In genomic region chr11:70467196-70468085, GRCh38 we compare ENCODE assay signal across 8 cellular contexts.
DNase-seq lines count a peak whose midpoint lies in the region; ATAC-seq, FAIRE-seq and TF ChIP-seq lines count a peak whose summit lies in the region.

No MANE protein-coding gene starts in this region.

- no peak for DNase-seq in AG09309 (ENCODE audit: low read depth)
- no peak for DNase-seq in GM12891 (ENCODE audit: insufficient read length, low spot score)
- DNase-seq in NCI-H2171 (lab: John Stamatoyannopoulos, UW): peak; percentile 24
- DNase-seq in activated naive CD4-positive, alpha-beta T cell treated with Interleukin-2 at 50 U/mL for 16 hours: peak; percentile 15
- peak; percentile 48 to 92 (median 78) for DNase-seq in head of caudate nucleus
- peak; percentile 50 for DNase-seq in prostate gland (ENCODE audit: low spot score)

- TF ChIP-seq POLR2A in GM12891 (IDR thresholded peaks at IDR 0.05; ENCODE audit: low read depth, low read length): no peak
- TF ChIP-seq POLR2A in prostate gland (IDR thresholded peaks at IDR 0.05): no peak

- WGBS in prostate gland: 34% methylated on average over 20 of the region's 20 CpGs

- ATAC-seq in HG03432 (IDR thresholded peaks at IDR 0.05; ENCODE audit: unreplicated experiment) (no peak), GM21723 (IDR thresholded peaks at IDR 0.05; ENCODE audit: unreplicated experiment) (no peak)

- no peaks in the 10 kb centered on the region for H3K36me3 ChIP-seq in prostate gland

- intact Hi-C loops in head of caudate nucleus (cut with DNase I): loop anchor here (5.0 kb wide), 1 partner anchor 290 kb away; no protein-coding TSS in a partner anchor
- intact Hi-C loops in prostate gland (cut with DNase I): loop anchor here (2.0 kb wide), 1 partner anchor 287 kb away; no protein-coding TSS in a partner anchor

- no peaks in the 10 kb centered on the region for H3K27me3 ChIP-seq in prostate gland (replicated peaks; ENCODE audit: insufficient read depth)

- no peaks in the 10 kb centered on the region for H3K4me1 ChIP-seq in prostate gland (replicated peaks)

- FAIRE-seq in GM12891 (lab: Jason Lieb, UNC): peak; percentile 82

- H3K4me3 ChIP-seq in AG09309 (ENCODE audit: control insufficient read depth, low read depth, low read length): no peak overlapping the region
- no peak overlapping the region for H3K4me3 ChIP-seq in prostate gland

- H3K9me3 ChIP-seq in prostate gland: no peaks in the 10 kb centered on the region

- TF ChIP-seq CTCF in AG09309 (IDR thresholded peaks at IDR 0.05; ENCODE audit: control insufficient read depth, insufficient read depth, low read depth, low read length, missing control alignments) (peak; percentile 89), prostate gland (IDR thresholded peaks at IDR 0.05) (peak; percentile 71 to 90 (median 84))

- no peak overlapping the region for H3K27ac ChIP-seq in prostate gland

TF ChIP-seq in GM12891, 5 proteins besides CTCF, POLR2A, EP300 and RAD21:
- TF ChIP-seq POLR2AphosphoS5 (IDR thresholded peaks at IDR 0.05; ENCODE audit: low read depth, low read length): no peak
- no peak for TF ChIP-seq SPI1 (IDR thresholded peaks at IDR 0.05; ENCODE audit: low read depth, low read length)
- no peak for TF ChIP-seq PAX5 (IDR thresholded peaks at IDR 0.05; ENCODE audit: insufficient read depth, low read length, severe bottlenecking)
- TF ChIP-seq POU2F2 (IDR thresholded peaks at IDR 0.05; ENCODE audit: low read depth, low read length): no peak
- TF ChIP-seq TAF1 (IDR thresholded peaks at IDR 0.05; ENCODE audit: low read depth, low read length): no peak

Comparison
In these comparisons a context has a peak if more than half of its experiments do, and no peak if none do; other contexts are left out.
1. DNase-seq: peak in NCI-H2171 (single experiment), activated naive CD4-positive, alpha-beta T cell treated with Interleukin-2 at 50 U/mL for 16 hours (single experiment), head of caudate nucleus (42 of 42) and prostate gland (single experiment); none in AG09309 (single experiment) and GM12891 (single experiment).